ENCODE assay signal across 1 cellular context in the genomic region with DNA sequence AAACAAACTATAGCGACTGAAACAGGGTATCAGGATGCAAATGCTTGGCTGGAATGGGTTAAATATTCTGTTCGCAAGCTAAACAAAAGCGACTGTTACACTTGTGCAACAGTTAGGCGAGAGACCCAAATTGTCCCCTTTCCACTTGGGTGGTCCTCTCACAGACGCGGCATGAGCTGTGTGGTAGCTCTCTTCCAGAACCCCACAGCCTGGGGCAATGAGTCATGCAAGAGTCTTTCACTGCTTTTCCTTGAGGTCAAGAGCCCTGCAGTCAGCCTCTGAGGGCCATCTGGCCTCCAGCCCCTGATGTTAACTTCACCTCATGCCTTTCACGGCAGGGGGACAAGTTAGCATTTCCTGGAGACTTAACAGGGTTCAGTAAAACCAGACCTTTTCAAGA.
TF ChIP-seq lines count a peak whose summit lies in the region.

No MANE protein-coding gene starts in this region.

TF ChIP-seq in HepG2, 621 proteins besides CTCF, POLR2A, EP300 and RAD21 (continued from another document):
- TF ChIP-seq, protein P1, sequence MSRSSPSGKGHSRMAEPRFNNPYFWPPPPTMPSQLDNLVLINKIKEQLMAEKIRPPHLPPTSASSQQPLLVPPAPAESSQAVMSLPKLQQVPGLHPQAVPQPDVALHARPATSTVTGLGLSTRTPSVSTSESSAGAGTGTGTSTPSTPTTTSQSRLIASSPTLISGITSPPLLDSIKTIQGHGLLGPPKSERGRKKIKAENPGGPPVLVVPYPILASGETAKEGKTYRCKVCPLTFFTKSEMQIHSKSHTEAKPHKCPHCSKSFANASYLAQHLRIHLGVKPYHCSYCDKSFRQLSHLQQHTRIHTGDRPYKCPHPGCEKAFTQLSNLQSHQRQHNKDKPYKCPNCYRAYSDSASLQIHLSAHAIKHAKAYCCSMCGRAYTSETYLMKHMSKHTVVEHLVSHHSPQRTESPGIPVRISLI (CRISPR knock-in tag; IDR thresholded peaks at IDR 0.05; ENCODE audit: borderline replicate concordance): no peak
